In genomic region chr7:43784030-43785001, GRCh38 we compare ENCODE assay signal across 10 cellular contexts. TPM values are rescaled to one million over a fixed set of nuclear protein-coding genes. Genes with fewer than 3 reads are reported as not detected.
DNase-seq lines count a peak whose midpoint lies in the region; ATAC-seq and TF ChIP-seq lines count a peak whose summit lies in the region.
"Had no signal": no experiment of that assay in that cellular context is flagged by ENCODE, and none has a peak within 500 bp of the region (broad histone marks: within the 10 kb centered on the region; RNA-seq: fewer than 3 reads in every experiment).

No MANE protein-coding gene starts in this region.

- 94% methylated on average over 9 of the region's 13 CpGs for WGBS in mammary epithelial cell (ENCODE audit: low coverage, missing lambda C conversion rate)

- no peak overlapping the region for H3K4me2 ChIP-seq in mammary epithelial cell (ENCODE audit: insufficient read depth, low read depth, low read length)

- no peak overlapping the region for H2AFZ ChIP-seq in mammary epithelial cell (ENCODE audit: low read depth, low read length)

- no peaks in the 10 kb centered on the region for H4K20me1 ChIP-seq in mammary epithelial cell (ENCODE audit: insufficient read depth, low read length)

- in situ Hi-C loops in mammary epithelial cell (cut with MboI; ENCODE audit: low sequenced_read_pairs in 2 of 2): no loop called here

- no peaks in the 10 kb centered on the region for H3K36me3 ChIP-seq in mammary epithelial cell (ENCODE audit: insufficient read depth, low read length)

- H3K4me1 ChIP-seq in foreskin keratinocyte: no peaks in the 10 kb centered on the region
- peaks cover 9% of the 10 kb centered on the region for H3K4me1 ChIP-seq in mammary epithelial cell (ENCODE audit: insufficient read depth, low read length)

- no peaks in the 10 kb centered on the region for H3K79me2 ChIP-seq in mammary epithelial cell (ENCODE audit: insufficient read depth, low read length)

- H3K4me3 ChIP-seq in mammary epithelial cell (replicated peaks in 1 of 3; ENCODE audit: insufficient read depth in 1 of 3, low read depth in 2 of 3, low read length in 3 of 3): no peak overlapping the region
- H3K4me3 ChIP-seq: adrenal gland had no signal

- H3K27ac ChIP-seq in foreskin keratinocyte: no peak overlapping the region
- H3K27ac ChIP-seq in mammary epithelial cell (ENCODE audit: insufficient read depth, low read depth, low read length): no peak overlapping the region
- H3K27ac ChIP-seq: 22Rv1, adrenal gland had no signal

- ATAC-seq in HG02884 (IDR thresholded peaks at IDR 0.05; ENCODE audit: unreplicated experiment) (peak; percentile 97), foreskin keratinocyte (no peak)

- intact Hi-C loops in mammary epithelial cell (cut with micrococcal nuclease): no loop called here

- DNase-seq in NOMO-1 treated with DMSO at 0.1 percent for 48 hours (lab: John Stamatoyannopoulos, UW; ENCODE audit: unreplicated experiment) (peak; percentile 25), NOMO-1 treated with dmso at 0.1 percent for 144 hours (lab: John Stamatoyannopoulos, UW; ENCODE audit: unreplicated experiment) (no peak), occipital lobe (lab: John Stamatoyannopoulos, UW) (no peak), foreskin keratinocyte (no peak), mammary epithelial cell (no peak)
- DNase-seq in activated CD8-positive, alpha-beta memory T cell treated with anti-CD3 and anti-CD28 coated beads, Interleukin-2, amount 50 U/mL, for 48 hours: peak; percentile 54
- DNase-seq in stimulated activated CD4-positive, alpha-beta T cell treated with anti-CD3 and anti-CD28 coated beads, Interleukin-4, amount 100 ng/mL, for 1 hour: peak; percentile 24

- TF ChIP-seq CTCF in foreskin keratinocyte (conservative IDR thresholded peaks at IDR 0.05) (no peak), mammary epithelial cell (conservative IDR thresholded peaks at IDR 0.05 in 1 of 2, IDR thresholded peaks at IDR 0.05 in 1 of 2; ENCODE audit: extremely low read depth in 1 of 2, insufficient read depth in 1 of 2, low read depth in 1 of 2, low read length in 2 of 2) (no peak)

- no peaks in the 10 kb centered on the region for H3K9me3 ChIP-seq in mammary epithelial cell (replicated peaks; ENCODE audit: insufficient read depth, low read length)
- H3K9me3 ChIP-seq: adrenal gland had no signal

- no peaks in the 10 kb centered on the region for H3K27me3 ChIP-seq in foreskin keratinocyte
- H3K27me3 ChIP-seq in mammary epithelial cell (ENCODE audit: insufficient read depth, low read length): no peaks in the 10 kb centered on the region
- H3K27me3 ChIP-seq: adrenal gland had no signal

- no TSS peak for BruUV-seq in mammary epithelial cell (replicated peaks; lab: Mats Ljungman, UMichigan)

- dilution Hi-C loops in mammary epithelial cell (cut with HindIII; ENCODE audit: low sequenced_read_pairs): no loop called here

- CTCF ChIA-PET in mammary epithelial cell (lab: Charles Lee; ENCODE audit: low non-redundant PET): no interaction called here

- H3K9ac ChIP-seq in mammary epithelial cell (ENCODE audit: insufficient read depth, low read length): no peak overlapping the region

RNA-seq across cellular contexts. Expression of gene BLVRA, which starts 25.8 kb away (rescaled TPM):
- 21.7 TPM for total RNA-seq in occipital lobe
- total RNA-seq in foreskin keratinocyte: 51.0 and 57.7 TPM in 2 replicates
- 73.0 and 78.1 TPM in 2 replicates for polyA plus RNA-seq in foreskin keratinocyte
- total RNA-seq in mammary epithelial cell: 10 to 100 TPM; 24.7 to 37.3 TPM
- polyA plus RNA-seq in mammary epithelial cell: 44.4 TPM
- 83.4 TPM for polyA minus RNA-seq in mammary epithelial cell

RNA-seq across cellular contexts. Expression of gene COA1, which starts 55.0 kb away (rescaled TPM):
- total RNA-seq in occipital lobe (40.4 TPM), foreskin keratinocyte (55.8 and 62.8 TPM in 2 replicates), mammary epithelial cell (10 to 100 TPM; 34.8 to 51.6 TPM)
- polyA plus RNA-seq in foreskin keratinocyte (67.9 and 83.1 TPM in 2 replicates), mammary epithelial cell (25.9 TPM)
- polyA minus RNA-seq in mammary epithelial cell: 16.5 TPM

Comparison
In these comparisons a context has a peak if more than half of its experiments do, and no peak if none do; other contexts are left out.
1. DNase-seq: peak in NOMO-1 treated with DMSO at 0.1 percent for 48 hours (single experiment), activated CD8-positive, alpha-beta memory T cell treated with anti-CD3 and anti-CD28 coated beads, Interleukin-2, amount 50 U/mL, for 48 hours (single experiment) and stimulated activated CD4-positive, alpha-beta T cell treated with anti-CD3 and anti-CD28 coated beads, Interleukin-4, amount 100 ng/mL, for 1 hour (single experiment); none in NOMO-1 treated with dmso at 0.1 percent for 144 hours (single experiment), occipital lobe (single experiment), foreskin keratinocyte (0 of 2) and mammary epithelial cell (single experiment).